ENCODE assay signal across 13 cellular contexts in the genomic region with DNA sequence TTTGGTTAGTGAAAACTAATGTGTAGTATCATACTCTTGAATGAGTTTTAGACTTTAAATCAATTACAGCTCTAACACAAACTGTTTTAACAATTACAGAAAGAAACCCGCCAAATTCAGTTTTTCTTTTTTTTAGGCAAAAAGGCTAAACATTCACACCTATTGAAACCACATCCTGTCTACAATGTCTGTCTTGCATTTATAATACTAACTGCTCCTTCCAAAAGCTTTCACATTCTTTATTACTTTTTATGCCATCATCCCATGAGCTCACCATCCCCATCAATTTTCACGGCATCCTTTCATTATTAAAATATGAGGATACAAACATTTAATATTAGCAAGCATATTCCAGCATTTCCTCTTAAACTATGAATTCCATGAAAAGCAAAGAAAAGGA.
DNase-seq lines count a peak whose midpoint lies in the region; TF ChIP-seq lines count a peak whose summit lies in the region.
"Had no signal": no experiment of that assay in that cellular context is flagged by ENCODE, and none has a peak within 500 bp of the region (broad histone marks: within the 10 kb centered on the region; RNA-seq: fewer than 3 reads in every experiment).

No MANE protein-coding gene starts in this region.

- H3K4me1 ChIP-seq in suprapubic skin, result peaks cover 25% of the 10 kb centered on the region

- TF ChIP-seq EP300 in suprapubic skin (IDR thresholded peaks at IDR 0.05), result no peak

- H3K4me1 Mint-ChIP-seq in activated naive CD4-positive, alpha-beta T cell treated with anti-CD3 and anti-CD28 coated beads for 36 hours (ENCODE audit: low read depth), result peaks cover 68% of the 10 kb centered on the region
- peaks cover 58% of the 10 kb centered on the region for H3K4me1 Mint-ChIP-seq in activated CD4-positive, alpha-beta memory T cell treated with anti-CD3 and anti-CD28 coated beads for 36 hours (ENCODE audit: low read depth)
- H3K4me1 Mint-ChIP-seq in glutamatergic neuron (ENCODE audit: low read depth, unreplicated experiment), result peaks cover 3% of the 10 kb centered on the region

- no peak for DNase-seq in activated naive CD4-positive, alpha-beta T cell treated with anti-CD3 and anti-CD28 coated beads for 36 hours
- no peak for DNase-seq in activated naive CD4-positive, alpha-beta T cell treated with anti-CD3 and anti-CD28 coated beads, Interleukin-2, amount 50 U/mL, for 16 hours
- no peak for DNase-seq in activated CD4-positive, alpha-beta memory T cell treated with anti-CD3 and anti-CD28 coated beads for 36 hours
- DNase-seq in kidney tubule cell (ENCODE audit: low spot score) (peak; percentile 18), suprapubic skin (ENCODE audit: low spot score in 2 of 2) (no peak), UCSD-AML1 (lab: John Stamatoyannopoulos, UW; ENCODE audit: unreplicated experiment) (no peak), glutamatergic neuron (no peak), DMS153 (lab: John Stamatoyannopoulos, UW) (no peak)
- DNase-seq: midbrain, NCI-H2107 had no signal

- H3K4me3 ChIP-seq in suprapubic skin, result no peak overlapping the region

- no peak for TF ChIP-seq POLR2A in suprapubic skin (IDR thresholded peaks at IDR 0.05)

- H3K4me3 Mint-ChIP-seq in activated naive CD4-positive, alpha-beta T cell treated with anti-CD3 and anti-CD28 coated beads for 36 hours, result no peak overlapping the region
- no peak overlapping the region for H3K4me3 Mint-ChIP-seq in activated CD4-positive, alpha-beta memory T cell treated with anti-CD3 and anti-CD28 coated beads for 36 hours
- no peak overlapping the region for H3K4me3 Mint-ChIP-seq in glutamatergic neuron (ENCODE audit: unreplicated experiment)
- H3K4me3 Mint-ChIP-seq: brain had no signal

- H3K27ac Mint-ChIP-seq in activated naive CD4-positive, alpha-beta T cell treated with anti-CD3 and anti-CD28 coated beads for 36 hours, result peak overlapping the region; percentile 83
- peak overlapping the region; percentile 81 for H3K27ac Mint-ChIP-seq in activated CD4-positive, alpha-beta memory T cell treated with anti-CD3 and anti-CD28 coated beads for 36 hours
- no peak overlapping the region for H3K27ac Mint-ChIP-seq in glutamatergic neuron (ENCODE audit: unreplicated experiment)
- H3K27ac Mint-ChIP-seq: brain had no signal

- TF ChIP-seq CTCF in suprapubic skin (IDR thresholded peaks at IDR 0.05) (no peak), glutamatergic neuron (IDR thresholded peaks at IDR 0.05; ENCODE audit: partially characterized antibody, unreplicated experiment) (no peak)

- no peaks in the 10 kb centered on the region for H3K9me3 Mint-ChIP-seq in activated naive CD4-positive, alpha-beta T cell treated with anti-CD3 and anti-CD28 coated beads for 36 hours
- H3K9me3 Mint-ChIP-seq in activated CD4-positive, alpha-beta memory T cell treated with anti-CD3 and anti-CD28 coated beads for 36 hours, result peaks cover 3% of the 10 kb centered on the region
- H3K9me3 Mint-ChIP-seq in glutamatergic neuron (ENCODE audit: unreplicated experiment), result no peaks in the 10 kb centered on the region

- no peaks in the 10 kb centered on the region for H3K27me3 ChIP-seq in suprapubic skin

- intact Hi-C loops in activated naive CD4-positive, alpha-beta T cell treated with anti-CD3 and anti-CD28 coated beads for 36 hours (cut with micrococcal nuclease), result loop anchor here (1.0 kb wide), 1 partner anchor 20 kb away; no protein-coding TSS in a partner anchor
- intact Hi-C loops in activated CD4-positive, alpha-beta memory T cell treated with anti-CD3 and anti-CD28 coated beads for 36 hours (cut with micrococcal nuclease), result loop anchor here (2.0 kb wide), 1 partner anchor 21 kb away; no protein-coding TSS in a partner anchor

- H3K27ac ChIP-seq in suprapubic skin, result peak overlapping the region; percentile 60
- H3K27ac ChIP-seq: epithelial cell of prostate, KMS-11 had no signal

- H3K36me3 Mint-ChIP-seq in activated naive CD4-positive, alpha-beta T cell treated with anti-CD3 and anti-CD28 coated beads for 36 hours (ENCODE audit: low read depth), result peaks cover 53% of the 10 kb centered on the region
- peaks cover 67% of the 10 kb centered on the region for H3K36me3 Mint-ChIP-seq in activated CD4-positive, alpha-beta memory T cell treated with anti-CD3 and anti-CD28 coated beads for 36 hours
- H3K36me3 Mint-ChIP-seq in glutamatergic neuron (ENCODE audit: unreplicated experiment), result no peaks in the 10 kb centered on the region

- POLR2A ChIA-PET in activated CD4-positive, alpha-beta memory T cell treated with anti-CD3 and anti-CD28 coated beads for 36 hours (lab: Charles Lee), result interaction anchor here (0.6 to 1.0 kb wide), 2 partner anchors 10 to 164 kb away, joined by 3 to 5 read pairs; no protein-coding TSS in a partner anchor

- CTCF ChIA-PET in activated naive CD4-positive, alpha-beta T cell treated with anti-CD3 and anti-CD28 coated beads for 36 hours (lab: Charles Lee), result interaction anchor here (1.0 to 1.2 kb wide), 2 partner anchors 16 to 94 kb away, joined by 3 to 4 read pairs; no protein-coding TSS in a partner anchor
- CTCF ChIA-PET in activated CD4-positive, alpha-beta memory T cell treated with anti-CD3 and anti-CD28 coated beads for 36 hours (lab: Charles Lee), result interaction anchor here (0.5 to 1.0 kb wide), 2 partner anchors 16 to 48 kb away, joined by 3 to 4 read pairs; no protein-coding TSS in a partner anchor

- no peaks in the 10 kb centered on the region for H3K27me3 Mint-ChIP-seq in activated naive CD4-positive, alpha-beta T cell treated with anti-CD3 and anti-CD28 coated beads for 36 hours (ENCODE audit: low read depth)
- H3K27me3 Mint-ChIP-seq in activated CD4-positive, alpha-beta memory T cell treated with anti-CD3 and anti-CD28 coated beads for 36 hours, result no peaks in the 10 kb centered on the region
- H3K27me3 Mint-ChIP-seq in glutamatergic neuron (ENCODE audit: unreplicated experiment), result no peaks in the 10 kb centered on the region

- WGBS in suprapubic skin, result 89% methylated on average over 2 of the region's 2 CpGs

- no peaks in the 10 kb centered on the region for H3K9me3 ChIP-seq in suprapubic skin

- H3K36me3 ChIP-seq in suprapubic skin, result peaks cover 37% of the 10 kb centered on the region
